1 cellular context compared by ENCODE assay signal in the genomic region with DNA sequence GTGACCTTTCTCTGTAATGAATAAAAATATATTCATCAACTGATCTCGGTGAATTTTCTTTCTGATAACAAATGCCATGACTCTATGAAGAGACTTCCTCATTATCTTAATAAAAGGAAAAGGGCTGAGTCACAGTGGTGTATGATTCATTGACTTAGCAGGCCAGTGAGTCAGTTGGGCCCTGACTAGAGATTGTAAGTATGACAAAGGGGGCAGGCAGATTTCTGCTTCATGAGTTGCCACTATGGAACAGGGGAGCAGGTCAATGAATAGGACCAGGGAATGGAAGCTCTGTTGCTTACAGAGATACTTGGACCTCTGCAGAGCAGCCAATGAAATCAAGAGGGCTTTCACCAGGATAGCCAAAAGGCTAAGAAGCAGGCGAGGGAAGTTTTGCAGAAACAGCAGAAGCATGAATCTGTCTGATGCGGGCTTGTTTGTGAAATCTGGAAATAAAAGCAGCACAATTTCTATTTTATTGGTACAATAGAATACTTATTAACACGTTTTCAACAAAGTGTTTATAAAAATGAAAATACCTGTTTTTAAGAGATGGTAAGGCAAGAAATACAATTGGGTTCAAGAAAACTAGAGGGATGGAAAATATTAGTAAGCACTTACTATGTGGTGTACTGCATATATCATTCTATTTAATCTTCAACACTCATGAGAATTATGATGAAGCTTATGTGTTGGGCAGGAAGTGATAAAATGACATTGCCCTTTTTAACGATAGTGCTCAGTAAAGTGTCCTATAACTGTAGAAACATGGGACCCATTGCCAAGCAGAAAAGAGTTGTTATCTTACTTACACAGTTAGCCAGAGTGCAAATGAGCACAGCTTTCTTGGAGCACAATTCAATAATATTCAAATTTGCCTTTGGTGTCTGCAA.
TF ChIP-seq lines count a peak whose summit lies in the region.

No MANE protein-coding gene starts in this region.

TF ChIP-seq in K562, 482 proteins besides CTCF, POLR2A, EP300 and RAD21 (continued from another document and continues in another):
- TF ChIP-seq, protein P1, sequence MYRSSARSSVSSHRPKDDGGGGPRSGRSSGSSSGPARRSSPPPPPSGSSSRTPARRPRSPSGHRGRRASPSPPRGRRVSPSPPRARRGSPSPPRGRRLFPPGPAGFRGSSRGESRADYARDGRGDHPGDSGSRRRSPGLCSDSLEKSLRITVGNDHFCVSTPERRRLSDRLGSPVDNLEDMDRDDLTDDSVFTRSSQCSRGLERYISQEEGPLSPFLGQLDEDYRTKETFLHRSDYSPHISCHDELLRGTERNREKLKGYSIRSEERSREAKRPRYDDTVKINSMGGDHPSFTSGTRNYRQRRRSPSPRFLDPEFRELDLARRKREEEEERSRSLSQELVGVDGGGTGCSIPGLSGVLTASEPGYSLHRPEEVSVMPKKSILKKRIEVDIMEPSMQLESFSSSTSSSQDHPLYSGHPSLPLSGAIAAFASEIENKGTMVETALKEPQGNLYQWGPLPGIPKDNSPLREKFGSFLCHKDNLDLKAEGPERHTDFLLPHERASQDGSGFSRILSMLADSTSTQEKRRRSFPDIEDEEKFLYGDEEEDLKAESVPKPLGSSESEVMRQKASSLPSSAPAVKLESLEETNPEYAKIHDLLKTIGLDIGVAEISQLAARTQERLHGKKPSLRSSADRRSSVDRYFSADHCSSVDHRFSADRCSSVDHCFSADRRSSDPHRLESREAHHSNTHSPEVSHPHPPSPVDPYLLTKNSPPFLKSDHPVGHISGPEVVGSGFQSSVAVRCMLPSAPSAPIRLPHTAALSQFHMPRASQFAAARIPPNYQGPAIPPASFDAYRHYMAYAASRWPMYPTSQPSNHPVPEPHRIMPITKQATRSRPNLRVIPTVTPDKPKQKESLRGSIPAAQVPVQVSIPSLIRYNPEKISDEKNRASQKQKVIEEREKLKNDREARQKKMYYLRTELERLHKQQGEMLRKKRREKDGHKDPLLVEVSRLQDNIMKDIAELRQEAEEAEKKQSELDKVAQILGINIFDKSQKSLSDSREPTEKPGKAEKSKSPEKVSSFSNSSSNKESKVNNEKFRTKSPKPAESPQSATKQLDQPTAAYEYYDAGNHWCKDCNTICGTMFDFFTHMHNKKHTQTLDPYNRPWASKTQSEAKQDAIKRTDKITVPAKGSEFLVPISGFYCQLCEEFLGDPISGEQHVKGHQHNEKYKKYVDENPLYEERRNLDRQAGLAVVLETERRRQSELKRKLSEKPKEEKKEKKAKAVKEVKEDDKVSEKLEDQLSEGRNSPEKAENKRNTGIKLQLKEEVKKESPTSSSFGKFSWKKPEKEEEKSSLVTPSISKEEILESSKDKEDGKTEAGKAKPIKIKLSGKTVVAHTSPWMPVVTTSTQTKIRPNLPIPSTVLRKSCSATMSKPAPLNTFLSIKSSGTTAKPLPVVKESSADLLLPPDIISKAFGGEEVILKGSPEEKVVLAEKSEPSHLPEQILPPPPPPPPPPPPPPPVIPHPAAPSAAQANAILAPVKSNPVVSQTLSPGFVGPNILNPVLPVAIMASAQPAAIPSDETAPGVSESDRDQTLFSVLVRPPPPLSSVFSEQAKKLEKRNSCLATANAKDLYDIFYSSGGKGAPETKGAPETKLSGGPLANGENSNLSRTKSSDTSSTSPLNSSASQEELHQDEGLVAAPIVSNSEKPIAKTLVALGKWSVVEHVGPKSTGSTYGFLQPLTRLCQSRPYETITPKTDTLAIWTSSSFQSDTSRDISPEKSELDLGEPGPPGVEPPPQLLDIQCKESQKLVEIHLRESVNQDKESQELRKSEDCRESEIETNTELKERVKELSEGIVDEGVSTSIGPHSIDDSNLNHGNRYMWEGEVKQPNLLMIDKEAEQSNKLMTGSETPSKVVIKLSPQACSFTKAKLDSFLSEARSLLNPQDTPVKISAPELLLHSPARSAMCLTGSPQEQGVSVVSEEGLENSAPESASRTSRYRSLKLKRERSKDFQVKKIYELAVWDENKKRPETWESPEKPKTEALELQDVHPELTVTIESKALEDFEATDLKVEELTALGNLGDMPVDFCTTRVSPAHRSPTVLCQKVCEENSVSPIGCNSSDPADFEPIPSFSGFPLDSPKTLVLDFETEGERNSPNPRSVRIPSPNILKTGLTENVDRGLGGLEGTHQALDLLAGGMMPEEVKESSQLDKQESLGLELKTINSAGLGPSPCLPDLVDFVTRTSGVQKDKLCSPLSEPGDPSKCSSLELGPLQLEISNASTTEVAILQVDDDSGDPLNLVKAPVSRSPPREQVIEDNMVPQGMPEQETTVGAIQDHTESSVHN (IDR thresholded peaks at IDR 0.05; ENCODE audit: borderline replicate concordance in 1 of 2, low read depth in 1 of 2) = no peak
- TF ChIP-seq ZNF165 (CRISPR knock-in tag; IDR thresholded peaks at IDR 0.05; ENCODE audit: borderline replicate concordance) (no peak), RBM39 (optimal IDR thresholded peaks at IDR 0.05; ENCODE audit: low read depth, low read length) (no peak), NFIX (CRISPR knock-in tag; IDR thresholded peaks at IDR 0.05; ENCODE audit: low read depth) (no peak), SRF (CRISPR knock-in tag; IDR thresholded peaks at IDR 0.05) (no peak), FUS (optimal IDR thresholded peaks at IDR 0.05; ENCODE audit: low read depth, low read length) (no peak), FOXJ2 (tag; IDR thresholded peaks at IDR 0.05) (no peak; the same call in 1 of the 2 replicates), KAT2B (IDR thresholded peaks at IDR 0.05; ENCODE audit: low read depth, low read length) (no peak), XRCC4 (IDR thresholded peaks at IDR 0.05; ENCODE audit: extremely low read depth, insufficient read depth, insufficient read length) (no peak), SUPT5H (IDR thresholded peaks at IDR 0.05) (no peak), STAT5B (CRISPR knock-in tag; IDR thresholded peaks at IDR 0.05) (no peak), SMARCA5 (IDR thresholded peaks at IDR 0.05) (peak; percentile 58; the same call in 1 of the 2 replicates), KAT7 (CRISPR knock-in tag; IDR thresholded peaks at IDR 0.05; ENCODE audit: borderline replicate concordance) (no peak), MEF2D (tag; conservative IDR thresholded peaks at IDR 0.05; ENCODE audit: low read depth) (0 out of 2 replicates have a peak, but pooled peaks have one; percentile 29), NCOA4 (IDR thresholded peaks at IDR 0.05; ENCODE audit: partially characterized antibody) (no peak), GATA2 (CRISPR knock-in tag; IDR thresholded peaks at IDR 0.05) (peak; percentile 29; the same call in 1 of the 2 replicates), JUN (IDR thresholded peaks at IDR 0.05; ENCODE audit: borderline replicate concordance, low read depth, low read length) (peak; percentile 99), JUN (CRISPR knock-in tag; IDR thresholded peaks at IDR 0.05; ENCODE audit: borderline replicate concordance) (no peak), ELF4 (CRISPR knock-in tag; IDR thresholded peaks at IDR 0.05) (no peak), MAFK (IDR thresholded peaks at IDR 0.05; ENCODE audit: low read length) (peak; percentile 95), DACH1 (IDR thresholded peaks at IDR 0.05; ENCODE audit: partially characterized antibody) (peak; percentile 66)
- TF ChIP-seq, protein P2, sequence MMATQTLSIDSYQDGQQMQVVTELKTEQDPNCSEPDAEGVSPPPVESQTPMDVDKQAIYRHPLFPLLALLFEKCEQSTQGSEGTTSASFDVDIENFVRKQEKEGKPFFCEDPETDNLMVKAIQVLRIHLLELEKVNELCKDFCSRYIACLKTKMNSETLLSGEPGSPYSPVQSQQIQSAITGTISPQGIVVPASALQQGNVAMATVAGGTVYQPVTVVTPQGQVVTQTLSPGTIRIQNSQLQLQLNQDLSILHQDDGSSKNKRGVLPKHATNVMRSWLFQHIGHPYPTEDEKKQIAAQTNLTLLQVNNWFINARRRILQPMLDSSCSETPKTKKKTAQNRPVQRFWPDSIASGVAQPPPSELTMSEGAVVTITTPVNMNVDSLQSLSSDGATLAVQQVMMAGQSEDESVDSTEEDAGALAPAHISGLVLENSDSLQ (IDR thresholded peaks at IDR 0.05) = peak; percentile 79
- TF ChIP-seq, protein P3, sequence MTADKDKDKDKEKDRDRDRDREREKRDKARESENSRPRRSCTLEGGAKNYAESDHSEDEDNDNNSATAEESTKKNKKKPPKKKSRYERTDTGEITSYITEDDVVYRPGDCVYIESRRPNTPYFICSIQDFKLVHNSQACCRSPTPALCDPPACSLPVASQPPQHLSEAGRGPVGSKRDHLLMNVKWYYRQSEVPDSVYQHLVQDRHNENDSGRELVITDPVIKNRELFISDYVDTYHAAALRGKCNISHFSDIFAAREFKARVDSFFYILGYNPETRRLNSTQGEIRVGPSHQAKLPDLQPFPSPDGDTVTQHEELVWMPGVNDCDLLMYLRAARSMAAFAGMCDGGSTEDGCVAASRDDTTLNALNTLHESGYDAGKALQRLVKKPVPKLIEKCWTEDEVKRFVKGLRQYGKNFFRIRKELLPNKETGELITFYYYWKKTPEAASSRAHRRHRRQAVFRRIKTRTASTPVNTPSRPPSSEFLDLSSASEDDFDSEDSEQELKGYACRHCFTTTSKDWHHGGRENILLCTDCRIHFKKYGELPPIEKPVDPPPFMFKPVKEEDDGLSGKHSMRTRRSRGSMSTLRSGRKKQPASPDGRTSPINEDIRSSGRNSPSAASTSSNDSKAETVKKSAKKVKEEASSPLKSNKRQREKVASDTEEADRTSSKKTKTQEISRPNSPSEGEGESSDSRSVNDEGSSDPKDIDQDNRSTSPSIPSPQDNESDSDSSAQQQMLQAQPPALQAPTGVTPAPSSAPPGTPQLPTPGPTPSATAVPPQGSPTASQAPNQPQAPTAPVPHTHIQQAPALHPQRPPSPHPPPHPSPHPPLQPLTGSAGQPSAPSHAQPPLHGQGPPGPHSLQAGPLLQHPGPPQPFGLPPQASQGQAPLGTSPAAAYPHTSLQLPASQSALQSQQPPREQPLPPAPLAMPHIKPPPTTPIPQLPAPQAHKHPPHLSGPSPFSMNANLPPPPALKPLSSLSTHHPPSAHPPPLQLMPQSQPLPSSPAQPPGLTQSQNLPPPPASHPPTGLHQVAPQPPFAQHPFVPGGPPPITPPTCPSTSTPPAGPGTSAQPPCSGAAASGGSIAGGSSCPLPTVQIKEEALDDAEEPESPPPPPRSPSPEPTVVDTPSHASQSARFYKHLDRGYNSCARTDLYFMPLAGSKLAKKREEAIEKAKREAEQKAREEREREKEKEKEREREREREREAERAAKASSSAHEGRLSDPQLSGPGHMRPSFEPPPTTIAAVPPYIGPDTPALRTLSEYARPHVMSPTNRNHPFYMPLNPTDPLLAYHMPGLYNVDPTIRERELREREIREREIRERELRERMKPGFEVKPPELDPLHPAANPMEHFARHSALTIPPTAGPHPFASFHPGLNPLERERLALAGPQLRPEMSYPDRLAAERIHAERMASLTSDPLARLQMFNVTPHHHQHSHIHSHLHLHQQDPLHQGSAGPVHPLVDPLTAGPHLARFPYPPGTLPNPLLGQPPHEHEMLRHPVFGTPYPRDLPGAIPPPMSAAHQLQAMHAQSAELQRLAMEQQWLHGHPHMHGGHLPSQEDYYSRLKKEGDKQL (CRISPR knock-in tag; IDR thresholded peaks at IDR 0.05; ENCODE audit: borderline replicate concordance) = no peak
- TF ChIP-seq, protein P4, sequence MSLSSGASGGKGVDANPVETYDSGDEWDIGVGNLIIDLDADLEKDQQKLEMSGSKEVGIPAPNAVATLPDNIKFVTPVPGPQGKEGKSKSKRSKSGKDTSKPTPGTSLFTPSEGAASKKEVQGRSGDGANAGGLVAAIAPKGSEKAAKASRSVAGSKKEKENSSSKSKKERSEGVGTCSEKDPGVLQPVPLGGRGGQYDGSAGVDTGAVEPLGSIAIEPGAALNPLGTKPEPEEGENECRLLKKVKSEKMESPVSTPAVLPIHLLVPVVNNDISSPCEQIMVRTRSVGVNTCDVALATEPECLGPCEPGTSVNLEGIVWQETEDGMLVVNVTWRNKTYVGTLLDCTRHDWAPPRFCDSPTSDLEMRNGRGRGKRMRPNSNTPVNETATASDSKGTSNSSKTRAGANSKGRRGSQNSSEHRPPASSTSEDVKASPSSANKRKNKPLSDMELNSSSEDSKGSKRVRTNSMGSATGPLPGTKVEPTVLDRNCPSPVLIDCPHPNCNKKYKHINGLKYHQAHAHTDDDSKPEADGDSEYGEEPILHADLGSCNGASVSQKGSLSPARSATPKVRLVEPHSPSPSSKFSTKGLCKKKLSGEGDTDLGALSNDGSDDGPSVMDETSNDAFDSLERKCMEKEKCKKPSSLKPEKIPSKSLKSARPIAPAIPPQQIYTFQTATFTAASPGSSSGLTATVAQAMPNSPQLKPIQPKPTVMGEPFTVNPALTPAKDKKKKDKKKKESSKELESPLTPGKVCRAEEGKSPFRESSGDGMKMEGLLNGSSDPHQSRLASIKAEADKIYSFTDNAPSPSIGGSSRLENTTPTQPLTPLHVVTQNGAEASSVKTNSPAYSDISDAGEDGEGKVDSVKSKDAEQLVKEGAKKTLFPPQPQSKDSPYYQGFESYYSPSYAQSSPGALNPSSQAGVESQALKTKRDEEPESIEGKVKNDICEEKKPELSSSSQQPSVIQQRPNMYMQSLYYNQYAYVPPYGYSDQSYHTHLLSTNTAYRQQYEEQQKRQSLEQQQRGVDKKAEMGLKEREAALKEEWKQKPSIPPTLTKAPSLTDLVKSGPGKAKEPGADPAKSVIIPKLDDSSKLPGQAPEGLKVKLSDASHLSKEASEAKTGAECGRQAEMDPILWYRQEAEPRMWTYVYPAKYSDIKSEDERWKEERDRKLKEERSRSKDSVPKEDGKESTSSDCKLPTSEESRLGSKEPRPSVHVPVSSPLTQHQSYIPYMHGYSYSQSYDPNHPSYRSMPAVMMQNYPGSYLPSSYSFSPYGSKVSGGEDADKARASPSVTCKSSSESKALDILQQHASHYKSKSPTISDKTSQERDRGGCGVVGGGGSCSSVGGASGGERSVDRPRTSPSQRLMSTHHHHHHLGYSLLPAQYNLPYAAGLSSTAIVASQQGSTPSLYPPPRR (CRISPR knock-in tag; IDR thresholded peaks at IDR 0.05; ENCODE audit: borderline replicate concordance) = no peak
- TF ChIP-seq, protein P5, sequence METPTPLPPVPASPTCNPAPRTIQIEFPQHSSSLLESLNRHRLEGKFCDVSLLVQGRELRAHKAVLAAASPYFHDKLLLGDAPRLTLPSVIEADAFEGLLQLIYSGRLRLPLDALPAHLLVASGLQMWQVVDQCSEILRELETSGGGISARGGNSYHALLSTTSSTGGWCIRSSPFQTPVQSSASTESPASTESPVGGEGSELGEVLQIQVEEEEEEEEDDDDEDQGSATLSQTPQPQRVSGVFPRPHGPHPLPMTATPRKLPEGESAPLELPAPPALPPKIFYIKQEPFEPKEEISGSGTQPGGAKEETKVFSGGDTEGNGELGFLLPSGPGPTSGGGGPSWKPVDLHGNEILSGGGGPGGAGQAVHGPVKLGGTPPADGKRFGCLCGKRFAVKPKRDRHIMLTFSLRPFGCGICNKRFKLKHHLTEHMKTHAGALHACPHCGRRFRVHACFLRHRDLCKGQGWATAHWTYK (CRISPR knock-in tag; IDR thresholded peaks at IDR 0.05) = no peak
